In genomic region chr13:48334534-48335127, GRCh38 we compare ENCODE assay signal across 8 cellular contexts. TPM values are rescaled to one million over a fixed set of nuclear protein-coding genes. Genes with fewer than 3 reads are reported as not detected.
A peak's percentile ranks its signal among the peaks of the same experiment; 100 is the strongest.
DNase-seq lines count a peak whose midpoint lies in the region; ATAC-seq and TF ChIP-seq lines count a peak whose summit lies in the region.

No MANE protein-coding gene starts in this region.

- H3K27ac Mint-ChIP-seq in neural progenitor cell: no peak overlapping the region

- DNase-seq in AG09309 (ENCODE audit: low read depth) (peak; percentile 16), GM13976 (ENCODE audit: low spot score) (peak; percentile 33), RKO (ENCODE audit: low spot score) (peak; percentile 56), epithelial cell of esophagus (ENCODE audit: low read depth) (peak; percentile 55), neural progenitor cell (ENCODE audit: low spot score) (peak; percentile 31), substantia nigra (lab: John Stamatoyannopoulos, UW) (no peak), NCI-H774 (lab: John Stamatoyannopoulos, UW) (no peak)

- H3K4me1 ChIP-seq in neural progenitor cell: no peaks in the 10 kb centered on the region

- peaks cover 30% of the 10 kb centered on the region for H3K9me3 Mint-ChIP-seq in neural progenitor cell

- H3K27ac ChIP-seq in neural progenitor cell (no peak overlapping the region), substantia nigra (ENCODE audit: low read depth, low read length, poor library complexity, severe bottlenecking) (no peak overlapping the region)

- H3K4me2 ChIP-seq in neural progenitor cell: no peak overlapping the region

- H3K79me2 ChIP-seq in neural progenitor cell (ENCODE audit: low read depth): no peaks in the 10 kb centered on the region

- peaks cover 36% of the 10 kb centered on the region for H3K36me3 Mint-ChIP-seq in neural progenitor cell

- in situ Hi-C loops in GM13976 (cut with MboI; ENCODE audit: low sequenced_read_pairs, unreplicated experiment): loop anchor here (10.0 kb wide), 1 partner anchor 430 kb away; no protein-coding TSS in a partner anchor

- no peaks in the 10 kb centered on the region for H4K20me1 ChIP-seq in neural progenitor cell (ENCODE audit: low read depth)

- peak; percentile 40 for TF ChIP-seq CTCF in AG09309 (IDR thresholded peaks at IDR 0.05; ENCODE audit: control insufficient read depth, insufficient read depth, low read depth, low read length, missing control alignments)
- TF ChIP-seq CTCF in GM13976 (IDR thresholded peaks at IDR 0.05; ENCODE audit: borderline replicate concordance, control extremely low read depth, extremely low read depth, insufficient read depth, missing control alignments): peak; percentile 24
- peak; percentile 39 for TF ChIP-seq CTCF in epithelial cell of esophagus (IDR thresholded peaks at IDR 0.05; ENCODE audit: insufficient read depth, low read depth, low read length, missing control alignments)
- TF ChIP-seq CTCF in neural progenitor cell (IDR thresholded peaks at IDR 0.05): peak; percentile 70

- H3K27me3 ChIP-seq in neural progenitor cell: no peaks in the 10 kb centered on the region

- ATAC-seq in GM18873 (IDR thresholded peaks at IDR 0.05; ENCODE audit: low FRiP score, unreplicated experiment): no peak

- no peak overlapping the region for H3K9ac ChIP-seq in neural progenitor cell

- no peaks in the 10 kb centered on the region for H3K27me3 Mint-ChIP-seq in neural progenitor cell (ENCODE audit: insufficient read depth, low read depth)

- H3K36me3 ChIP-seq in neural progenitor cell: no peaks in the 10 kb centered on the region

- peaks cover 4% of the 10 kb centered on the region for H3K9me3 ChIP-seq in neural progenitor cell (ENCODE audit: low read depth)

- H3F3A ChIP-seq in neural progenitor cell (ENCODE audit: low read depth): no peaks in the 10 kb centered on the region

- H2AFZ ChIP-seq in neural progenitor cell (replicated peaks): no peak overlapping the region

- H3K4me1 Mint-ChIP-seq in neural progenitor cell: no peaks in the 10 kb centered on the region

- H3K4me3 ChIP-seq in AG09309 (ENCODE audit: control insufficient read depth, low read depth, low read length) (no peak overlapping the region), epithelial cell of esophagus (ENCODE audit: low read length) (no peak overlapping the region), neural progenitor cell (no peak overlapping the region)

- no peak overlapping the region for H3K4me3 Mint-ChIP-seq in neural progenitor cell

RNA-seq across cellular contexts. Expression of gene RB1, which starts 31.1 kb away (rescaled TPM):
- 27.3 and 39.5 TPM in 2 replicates for total RNA-seq in neural progenitor cell (ENCODE audit: low replicate concordance)

Comparison
In these comparisons a context has a peak if more than half of its experiments do, and no peak if none do; other contexts are left out.
1. DNase-seq: peak in AG09309 (single experiment), GM13976 (single experiment), RKO (single experiment), epithelial cell of esophagus (single experiment) and neural progenitor cell (single experiment); none in substantia nigra (0 of 49) and NCI-H774 (single experiment).
2. Peak in every context shown above with its lines, with median percentiles within 50 percentile points of each other: CTCF ChIP-seq.